Comparison of ENCODE assay signal across 19 cellular contexts in genomic region chr6:121465101-121465500, GRCh38. TPM values are rescaled to one million over a fixed set of nuclear protein-coding genes. Genes with fewer than 3 reads are reported as not detected.
DNase-seq lines count a peak whose midpoint lies in the region; ATAC-seq and TF ChIP-seq lines count a peak whose summit lies in the region.
"Had no signal": no experiment of that assay in that cellular context is flagged by ENCODE, and none has a peak within 500 bp of the region (broad histone marks: within the 10 kb centered on the region; RNA-seq: fewer than 3 reads in every experiment).

No MANE protein-coding gene starts in this region.

- H3K4me1 ChIP-seq in foreskin keratinocyte = no peaks in the 10 kb centered on the region

- H3K27ac Mint-ChIP-seq in Calu3 (ENCODE audit: unreplicated experiment) = no peak overlapping the region
- 0 out of 2 replicates have a peak overlapping the region, but pooled peaks have one; percentile 23 for H3K27ac Mint-ChIP-seq in WTC11
- H3K27ac Mint-ChIP-seq: CD14-positive monocyte had no signal

- H3K27ac ChIP-seq in foreskin keratinocyte = no peak overlapping the region
- H3K27ac ChIP-seq: GM23248 had no signal

- no peaks in the 10 kb centered on the region for H3K27me3 ChIP-seq in foreskin keratinocyte

- H3K4me3 Mint-ChIP-seq in Calu3 (ENCODE audit: low read depth, unreplicated experiment) (no peak overlapping the region), WTC11 (no peak overlapping the region)
- H3K4me3 Mint-ChIP-seq: CD14-positive monocyte had no signal

- H3K27me3 Mint-ChIP-seq in Calu3 (ENCODE audit: unreplicated experiment) (no peaks in the 10 kb centered on the region), WTC11 (ENCODE audit: low read depth) (no peaks in the 10 kb centered on the region)

- no peak for TF ChIP-seq CTCF in Calu3 (IDR thresholded peaks at IDR 0.05; ENCODE audit: unreplicated experiment)
- no peak for TF ChIP-seq CTCF in WTC11 (IDR thresholded peaks at IDR 0.05)
- no peak for TF ChIP-seq CTCF in foreskin keratinocyte (conservative IDR thresholded peaks at IDR 0.05)

- CTCF ChIA-PET in Calu3 (lab: Charles Lee) (no interaction called here), WTC11 (lab: Charles Lee) (no interaction called here)

- H3K36me3 Mint-ChIP-seq in Calu3 (ENCODE audit: insufficient read depth, unreplicated experiment) = no peaks in the 10 kb centered on the region
- H3K36me3 Mint-ChIP-seq in WTC11 = peaks cover 3% of the 10 kb centered on the region; the same call in 1 of the 2 replicates
- H3K36me3 Mint-ChIP-seq: CD14-positive monocyte had no signal

- POLR2A ChIA-PET in WTC11 (lab: Charles Lee) = no interaction called here

- intact Hi-C loops in Calu3 (cut with micrococcal nuclease; ENCODE audit: unreplicated experiment) = no loop called here

- no TSS peak for BruUV-seq in Calu3 (replicated peaks; lab: Mats Ljungman, UMichigan)

- peak; percentile 2 for DNase-seq in Calu3
- DNase-seq in WTC11 (ENCODE audit: low spot score) = no peak
- DNase-seq in foreskin keratinocyte = no peak
- DNase-seq in renal cortical epithelial cell (ENCODE audit: low read depth) = peak; percentile 18
- DNase-seq in Kasumi-1 (lab: John Stamatoyannopoulos, UW) = no peak
- DNase-seq in C1 segment of cervical spinal cord (lab: John Stamatoyannopoulos, UW) = no peak
- no peak for DNase-seq in kidney glomerular epithelial cell (lab: John Stamatoyannopoulos, UW)
- DNase-seq: GDM1, GM23248, KBM-7, NCI-H1105 treated with DMSO at 0.1 percent for 48 hours, NCI-H1694 treated with DMSO at 0.1 percent for 48 hours, NCI-H510A, NCI-H748 treated with DMSO at 0.1 percent for 48 hours, SHP77 treated with DMSO at 0.1 percent for 48 hours had no signal

- peaks cover 9% of the 10 kb centered on the region for H3K4me1 Mint-ChIP-seq in Calu3 (ENCODE audit: low read depth, unreplicated experiment)
- H3K4me1 Mint-ChIP-seq in WTC11 = peaks cover 3% of the 10 kb centered on the region; the same call in 1 of the 2 replicates
- H3K4me1 Mint-ChIP-seq: CD14-positive monocyte had no signal

- ATAC-seq in WTC11 (no peak), foreskin keratinocyte (peak; percentile 23)
- ATAC-seq: HCT116, SK-N-SH treated with all-trans-retinoic acid at 6 μM for 48 hours had no signal

- H3K9me3 Mint-ChIP-seq in Calu3 (ENCODE audit: low read depth, unreplicated experiment) (no peaks in the 10 kb centered on the region), WTC11 (peaks cover 7% of the 10 kb centered on the region)

TF ChIP-seq in WTC11, 78 proteins besides CTCF, POLR2A, EP300 and RAD21:
- no peak for TF ChIP-seq SMAD4 (CRISPR knock-in tag; IDR thresholded peaks at IDR 0.05)
- TF ChIP-seq ZNF425 (CRISPR knock-in tag; conservative IDR thresholded peaks at IDR 0.05) = no peak
- TF ChIP-seq JAZF1 (CRISPR knock-in tag; IDR thresholded peaks at IDR 0.05) = no peak
- no peak for TF ChIP-seq ELF4 (CRISPR knock-in tag; IDR thresholded peaks at IDR 0.05; ENCODE audit: low read depth)
- no peak for TF ChIP-seq MXD4 (CRISPR knock-in tag; IDR thresholded peaks at IDR 0.05; ENCODE audit: borderline replicate concordance)
- TF ChIP-seq, protein P1, sequence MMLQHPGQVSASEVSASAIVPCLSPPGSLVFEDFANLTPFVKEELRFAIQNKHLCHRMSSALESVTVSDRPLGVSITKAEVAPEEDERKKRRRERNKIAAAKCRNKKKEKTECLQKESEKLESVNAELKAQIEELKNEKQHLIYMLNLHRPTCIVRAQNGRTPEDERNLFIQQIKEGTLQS (CRISPR knock-in tag; conservative IDR thresholded peaks at IDR 0.05) = no peak

RNA-seq across cellular contexts. Expression of gene GJA1, which starts 29.7 kb away (rescaled TPM):
- 147 and 211 TPM in 2 replicates for total RNA-seq in Calu3 (2022)
- 546 to 700 TPM (median 682 TPM) in 3 replicates for total RNA-seq in WTC11 (2021)
- total RNA-seq in foreskin keratinocyte = 70.7 and 79.8 TPM in 2 replicates
- polyA plus RNA-seq in foreskin keratinocyte = 33.8 and 44.4 TPM in 2 replicates
- 33.6 and 42.2 TPM in 2 replicates for total RNA-seq in renal cortical epithelial cell
- total RNA-seq: OCI-LY7 had no signal
- polyA plus RNA-seq: CD14-positive monocyte had no signal

Comparison
In these comparisons a context has a peak if more than half of its experiments do, and no peak if none do; other contexts are left out.
1. DNase-seq: peak in Calu3 (single experiment) and renal cortical epithelial cell (single experiment); none in WTC11 (single experiment), foreskin keratinocyte (0 of 2), Kasumi-1 (0 of 2), C1 segment of cervical spinal cord (0 of 14) and kidney glomerular epithelial cell (single experiment).